1 cellular context compared by ENCODE assay signal in the genomic region with DNA sequence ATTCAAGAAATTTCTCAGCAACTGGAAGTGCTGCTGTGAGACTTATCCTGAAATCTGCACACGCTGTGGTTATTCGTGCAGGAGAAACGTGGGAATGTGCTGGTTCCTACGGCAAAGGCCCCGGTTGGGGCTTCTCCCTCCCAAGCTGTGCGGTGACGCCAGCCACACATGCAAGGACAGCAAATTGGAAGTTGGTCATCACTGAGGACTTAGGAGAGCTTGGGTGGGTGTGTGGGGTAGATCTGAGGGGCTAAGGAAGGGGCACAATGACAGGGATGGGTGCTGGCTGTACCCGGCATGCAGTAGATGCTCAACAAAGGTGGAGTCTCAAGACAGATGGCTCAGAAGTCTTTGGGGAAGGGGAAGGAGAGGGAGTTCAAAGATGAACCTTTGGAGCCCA.
TF ChIP-seq lines count a peak whose summit lies in the region.

No MANE protein-coding gene starts in this region.

TF ChIP-seq in GM23338, 12 proteins besides CTCF, POLR2A, EP300 and RAD21:
- TF ChIP-seq JUNB (IDR thresholded peaks at IDR 0.05; ENCODE audit: unreplicated experiment) (no peak), CREB1 (CRISPR knock-in tag; IDR thresholded peaks at IDR 0.05; ENCODE audit: low read depth) (no peak), POLR2AphosphoS5 (IDR thresholded peaks at IDR 0.05; ENCODE audit: low read depth) (no peak), EZH2phosphoT487 (IDR thresholded peaks at IDR 0.05; ENCODE audit: unreplicated experiment) (no peak), ZNF331 (CRISPR knock-in tag; IDR thresholded peaks at IDR 0.05; ENCODE audit: low read depth) (no peak), STAT1 (IDR thresholded peaks at IDR 0.05; ENCODE audit: unreplicated experiment) (no peak), ZNF114 (CRISPR knock-in tag; IDR thresholded peaks at IDR 0.05) (no peak), EZH2 (IDR thresholded peaks at IDR 0.05; ENCODE audit: low read depth, unreplicated experiment) (no peak), NANOG (IDR thresholded peaks at IDR 0.05; ENCODE audit: borderline replicate concordance) (no peak)
- TF ChIP-seq, protein P1, sequence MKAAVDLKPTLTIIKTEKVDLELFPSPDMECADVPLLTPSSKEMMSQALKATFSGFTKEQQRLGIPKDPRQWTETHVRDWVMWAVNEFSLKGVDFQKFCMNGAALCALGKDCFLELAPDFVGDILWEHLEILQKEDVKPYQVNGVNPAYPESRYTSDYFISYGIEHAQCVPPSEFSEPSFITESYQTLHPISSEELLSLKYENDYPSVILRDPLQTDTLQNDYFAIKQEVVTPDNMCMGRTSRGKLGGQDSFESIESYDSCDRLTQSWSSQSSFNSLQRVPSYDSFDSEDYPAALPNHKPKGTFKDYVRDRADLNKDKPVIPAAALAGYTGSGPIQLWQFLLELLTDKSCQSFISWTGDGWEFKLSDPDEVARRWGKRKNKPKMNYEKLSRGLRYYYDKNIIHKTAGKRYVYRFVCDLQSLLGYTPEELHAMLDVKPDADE (IDR thresholded peaks at IDR 0.05): no peak
- TF ChIP-seq, protein P2, sequence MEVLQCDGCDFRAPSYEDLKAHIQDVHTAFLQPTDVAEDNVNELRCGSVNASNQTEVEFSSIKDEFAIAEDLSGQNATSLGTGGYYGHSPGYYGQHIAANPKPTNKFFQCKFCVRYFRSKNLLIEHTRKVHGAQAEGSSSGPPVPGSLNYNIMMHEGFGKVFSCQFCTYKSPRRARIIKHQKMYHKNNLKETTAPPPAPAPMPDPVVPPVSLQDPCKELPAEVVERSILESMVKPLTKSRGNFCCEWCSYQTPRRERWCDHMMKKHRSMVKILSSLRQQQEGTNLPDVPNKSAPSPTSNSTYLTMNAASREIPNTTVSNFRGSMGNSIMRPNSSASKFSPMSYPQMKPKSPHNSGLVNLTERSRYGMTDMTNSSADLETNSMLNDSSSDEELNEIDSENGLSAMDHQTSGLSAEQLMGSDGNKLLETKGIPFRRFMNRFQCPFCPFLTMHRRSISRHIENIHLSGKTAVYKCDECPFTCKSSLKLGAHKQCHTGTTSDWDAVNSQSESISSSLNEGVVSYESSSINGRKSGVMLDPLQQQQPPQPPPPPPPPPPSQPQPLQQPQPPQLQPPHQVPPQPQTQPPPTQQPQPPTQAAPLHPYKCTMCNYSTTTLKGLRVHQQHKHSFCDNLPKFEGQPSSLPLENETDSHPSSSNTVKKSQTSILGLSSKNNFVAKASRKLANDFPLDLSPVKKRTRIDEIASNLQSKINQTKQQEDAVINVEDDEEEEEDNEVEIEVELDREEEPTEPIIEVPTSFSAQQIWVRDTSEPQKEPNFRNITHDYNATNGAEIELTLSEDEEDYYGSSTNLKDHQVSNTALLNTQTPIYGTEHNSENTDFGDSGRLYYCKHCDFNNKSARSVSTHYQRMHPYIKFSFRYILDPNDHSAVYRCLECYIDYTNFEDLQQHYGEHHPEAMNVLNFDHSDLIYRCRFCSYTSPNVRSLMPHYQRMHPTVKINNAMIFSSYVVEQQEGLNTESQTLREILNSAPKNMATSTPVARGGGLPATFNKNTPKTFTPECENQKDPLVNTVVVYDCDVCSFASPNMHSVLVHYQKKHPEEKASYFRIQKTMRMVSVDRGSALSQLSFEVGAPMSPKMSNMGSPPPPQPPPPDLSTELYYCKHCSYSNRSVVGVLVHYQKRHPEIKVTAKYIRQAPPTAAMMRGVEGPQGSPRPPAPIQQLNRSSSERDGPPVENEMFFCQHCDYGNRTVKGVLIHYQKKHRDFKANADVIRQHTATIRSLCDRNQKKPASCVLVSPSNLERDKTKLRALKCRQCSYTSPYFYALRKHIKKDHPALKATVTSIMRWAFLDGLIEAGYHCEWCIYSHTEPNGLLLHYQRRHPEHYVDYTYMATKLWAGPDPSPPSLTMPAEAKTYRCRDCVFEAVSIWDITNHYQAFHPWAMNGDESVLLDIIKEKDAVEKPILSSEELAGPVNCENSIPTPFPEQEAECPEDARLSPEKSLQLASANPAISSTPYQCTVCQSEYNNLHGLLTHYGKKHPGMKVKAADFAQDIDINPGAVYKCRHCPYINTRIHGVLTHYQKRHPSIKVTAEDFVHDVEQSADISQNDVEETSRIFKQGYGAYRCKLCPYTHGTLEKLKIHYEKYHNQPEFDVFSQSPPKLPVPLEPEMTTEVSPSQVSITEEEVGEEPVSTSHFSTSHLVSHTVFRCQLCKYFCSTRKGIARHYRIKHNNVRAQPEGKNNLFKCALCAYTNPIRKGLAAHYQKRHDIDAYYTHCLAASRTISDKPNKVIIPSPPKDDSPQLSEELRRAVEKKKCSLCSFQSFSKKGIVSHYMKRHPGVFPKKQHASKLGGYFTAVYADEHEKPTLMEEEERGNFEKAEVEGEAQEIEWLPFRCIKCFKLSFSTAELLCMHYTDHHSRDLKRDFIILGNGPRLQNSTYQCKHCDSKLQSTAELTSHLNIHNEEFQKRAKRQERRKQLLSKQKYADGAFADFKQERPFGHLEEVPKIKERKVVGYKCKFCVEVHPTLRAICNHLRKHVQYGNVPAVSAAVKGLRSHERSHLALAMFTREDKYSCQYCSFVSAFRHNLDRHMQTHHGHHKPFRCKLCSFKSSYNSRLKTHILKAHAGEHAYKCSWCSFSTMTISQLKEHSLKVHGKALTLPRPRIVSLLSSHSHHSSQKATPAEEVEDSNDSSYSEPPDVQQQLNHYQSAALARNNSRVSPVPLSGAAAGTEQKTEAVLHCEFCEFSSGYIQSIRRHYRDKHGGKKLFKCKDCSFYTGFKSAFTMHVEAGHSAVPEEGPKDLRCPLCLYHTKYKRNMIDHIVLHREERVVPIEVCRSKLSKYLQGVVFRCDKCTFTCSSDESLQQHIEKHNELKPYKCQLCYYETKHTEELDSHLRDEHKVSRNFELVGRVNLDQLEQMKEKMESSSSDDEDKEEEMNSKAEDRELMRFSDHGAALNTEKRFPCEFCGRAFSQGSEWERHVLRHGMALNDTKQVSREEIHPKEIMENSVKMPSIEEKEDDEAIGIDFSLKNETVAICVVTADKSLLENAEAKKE (CRISPR knock-in tag; IDR thresholded peaks at IDR 0.05): no peak
- TF ChIP-seq, protein P3, sequence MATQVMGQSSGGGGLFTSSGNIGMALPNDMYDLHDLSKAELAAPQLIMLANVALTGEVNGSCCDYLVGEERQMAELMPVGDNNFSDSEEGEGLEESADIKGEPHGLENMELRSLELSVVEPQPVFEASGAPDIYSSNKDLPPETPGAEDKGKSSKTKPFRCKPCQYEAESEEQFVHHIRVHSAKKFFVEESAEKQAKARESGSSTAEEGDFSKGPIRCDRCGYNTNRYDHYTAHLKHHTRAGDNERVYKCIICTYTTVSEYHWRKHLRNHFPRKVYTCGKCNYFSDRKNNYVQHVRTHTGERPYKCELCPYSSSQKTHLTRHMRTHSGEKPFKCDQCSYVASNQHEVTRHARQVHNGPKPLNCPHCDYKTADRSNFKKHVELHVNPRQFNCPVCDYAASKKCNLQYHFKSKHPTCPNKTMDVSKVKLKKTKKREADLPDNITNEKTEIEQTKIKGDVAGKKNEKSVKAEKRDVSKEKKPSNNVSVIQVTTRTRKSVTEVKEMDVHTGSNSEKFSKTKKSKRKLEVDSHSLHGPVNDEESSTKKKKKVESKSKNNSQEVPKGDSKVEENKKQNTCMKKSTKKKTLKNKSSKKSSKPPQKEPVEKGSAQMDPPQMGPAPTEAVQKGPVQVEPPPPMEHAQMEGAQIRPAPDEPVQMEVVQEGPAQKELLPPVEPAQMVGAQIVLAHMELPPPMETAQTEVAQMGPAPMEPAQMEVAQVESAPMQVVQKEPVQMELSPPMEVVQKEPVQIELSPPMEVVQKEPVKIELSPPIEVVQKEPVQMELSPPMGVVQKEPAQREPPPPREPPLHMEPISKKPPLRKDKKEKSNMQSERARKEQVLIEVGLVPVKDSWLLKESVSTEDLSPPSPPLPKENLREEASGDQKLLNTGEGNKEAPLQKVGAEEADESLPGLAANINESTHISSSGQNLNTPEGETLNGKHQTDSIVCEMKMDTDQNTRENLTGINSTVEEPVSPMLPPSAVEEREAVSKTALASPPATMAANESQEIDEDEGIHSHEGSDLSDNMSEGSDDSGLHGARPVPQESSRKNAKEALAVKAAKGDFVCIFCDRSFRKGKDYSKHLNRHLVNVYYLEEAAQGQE (IDR thresholded peaks at IDR 0.05; ENCODE audit: unreplicated experiment): no peak
